In genomic region chr2:25041307-25041927, GRCh38 we compare ENCODE assay signal across 8 cellular contexts. TPM values are rescaled to one million over a fixed set of nuclear protein-coding genes. Genes with fewer than 3 reads are reported as not detected.
DNase-seq lines count a peak whose midpoint lies in the region; ATAC-seq and TF ChIP-seq lines count a peak whose summit lies in the region.

No MANE protein-coding gene starts in this region.

- H3K36me3 ChIP-seq in smooth muscle cell (ENCODE audit: low read depth): no peaks in the 10 kb centered on the region

- whole genome bisulfite sequencing in smooth muscle cell (ENCODE audit: low lambda C conversion rate): 7% methylated on average over 25 of the region's 28 CpGs

- peaks cover 8% of the 10 kb centered on the region for H3F3A ChIP-seq in smooth muscle cell (ENCODE audit: low read depth)

- no peak overlapping the region for H3K9ac ChIP-seq in smooth muscle cell (ENCODE audit: low read depth)

- peaks cover 8% of the 10 kb centered on the region for H3K4me1 ChIP-seq in smooth muscle cell (ENCODE audit: low read depth)

- no peaks in the 10 kb centered on the region for H3K9me3 ChIP-seq in smooth muscle cell (replicated peaks; ENCODE audit: low read depth)

- peak; percentile 21 for ATAC-seq in GM19438 (IDR thresholded peaks at IDR 0.05; ENCODE audit: low read depth, unreplicated experiment)
- no peak for ATAC-seq in GM18520 (IDR thresholded peaks at IDR 0.05; ENCODE audit: unreplicated experiment)

- H3K79me2 ChIP-seq in smooth muscle cell (ENCODE audit: low read depth): peaks cover 4% of the 10 kb centered on the region

- no peak overlapping the region for H2AFZ ChIP-seq in smooth muscle cell (ENCODE audit: low read depth)

- H3K4me2 ChIP-seq in smooth muscle cell: peak overlapping the region; percentile 77

- in situ Hi-C loops in SK-MEL-5 (cut with HindIII; ENCODE audit: low pct_unique_long_range_greater_than_20kb, low sequenced_read_pairs): no loop called here

- peak; percentile 18 for TF ChIP-seq CTCF in AG09319 (IDR thresholded peaks at IDR 0.05; ENCODE audit: low read depth, low read length)
- TF ChIP-seq CTCF in smooth muscle cell (IDR thresholded peaks at IDR 0.05; ENCODE audit: borderline replicate concordance, insufficient read depth, poor library complexity, severe bottlenecking): peak; percentile 19

- peak overlapping the region; percentile 100 for H3K4me3 ChIP-seq in smooth muscle cell

- H3K27ac ChIP-seq in smooth muscle cell (ENCODE audit: low read depth): no peak overlapping the region

- H4K20me1 ChIP-seq in smooth muscle cell (ENCODE audit: low read depth): peaks cover 21% of the 10 kb centered on the region

- DNase-seq in AG09319 (ENCODE audit: extremely low read depth, low read depth) (peak; percentile 5), LoVo (ENCODE audit: low spot score) (peak; percentile 62), SK-MEL-5 (ENCODE audit: low read depth, low spot score) (peak; percentile 60), cerebellum (ENCODE audit: low spot score) (peak; percentile 54), islet precursor cell (peak; percentile 74), smooth muscle cell (lab: John Stamatoyannopoulos, UW; ENCODE audit: unreplicated experiment) (no peak)

- no peaks in the 10 kb centered on the region for H3K27me3 ChIP-seq in smooth muscle cell (ENCODE audit: low read depth)

RNA-seq across cellular contexts. Expression of gene EFR3B, which starts 0.5 kb away (rescaled TPM):
- total RNA-seq in SK-MEL-5 (2014; rRNA removed; shearing (Covaris generic)): 7.9 and 10.1 TPM in 2 replicates
- 18.4 and 25.3 TPM in 2 replicates for polyA plus RNA-seq in SK-MEL-5 (2015; cell fraction: cytosol; rRNA removed)
- 24.5 and 36.2 TPM in 2 replicates for polyA plus RNA-seq in SK-MEL-5 (2015; cell fraction: nucleus; rRNA removed)
- total RNA-seq in cerebellum: 31.9 TPM
- 4.1 and 5.2 TPM in 2 replicates for total RNA-seq in smooth muscle cell
- 3.5 and 4.0 TPM in 2 replicates for polyA plus RNA-seq in smooth muscle cell
